In the genomic region with DNA sequence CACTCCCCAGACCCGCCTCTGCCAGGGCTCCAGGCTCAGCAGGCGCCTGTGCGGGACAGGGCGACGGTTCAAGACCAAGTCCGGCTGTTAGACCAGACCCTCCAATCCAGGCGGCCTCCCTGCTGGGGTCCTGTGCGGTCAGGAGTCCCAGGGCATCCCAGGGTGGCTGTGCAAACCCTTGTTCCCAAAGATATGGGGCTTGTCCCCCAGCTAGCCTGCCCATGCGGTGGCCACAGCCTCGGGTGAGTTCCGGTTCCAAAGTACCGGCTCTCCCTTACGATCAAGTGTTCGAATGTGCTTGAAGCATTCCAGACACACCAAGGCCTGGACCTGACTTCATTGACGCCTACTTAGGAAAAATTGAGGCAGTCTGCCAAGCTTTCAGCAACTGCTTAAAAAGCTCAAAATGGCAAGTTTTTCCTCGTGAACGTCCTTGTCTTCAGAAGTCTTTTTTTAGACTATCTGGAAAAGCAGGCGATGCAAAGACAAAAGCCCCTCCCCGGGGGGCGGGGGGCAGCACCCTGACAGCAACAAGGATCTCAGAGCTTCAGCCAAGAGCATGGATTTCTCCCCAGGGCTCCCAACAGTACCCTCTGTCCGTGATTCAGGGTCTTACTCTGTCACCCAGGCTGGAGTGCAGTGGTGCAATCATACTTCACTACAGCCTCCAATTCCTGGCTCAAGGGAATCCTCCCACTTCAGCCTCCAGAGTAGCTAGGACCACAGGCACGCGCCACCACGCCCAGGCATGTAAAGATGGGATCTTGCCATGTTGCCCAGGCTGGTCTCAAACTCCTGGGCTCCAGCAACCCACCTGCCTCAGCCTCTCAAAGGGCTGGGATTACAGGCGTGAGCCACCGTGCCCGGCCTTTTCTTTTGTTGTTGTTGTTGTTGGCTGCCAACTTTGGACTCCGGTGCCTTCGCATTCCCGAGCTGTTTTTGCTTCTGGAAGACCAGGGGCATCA, we compare ENCODE assay signal across 11 cellular contexts. TPM values are rescaled to one million over a fixed set of nuclear protein-coding genes. Genes with fewer than 3 reads are reported as not detected.
A peak's percentile ranks its signal among the peaks of the same experiment; 100 is the strongest.
DNase-seq lines count a peak whose midpoint lies in the region; ATAC-seq and TF ChIP-seq lines count a peak whose summit lies in the region.
"Had no signal": no experiment of that assay in that cellular context is flagged by ENCODE, and none has a peak within 500 bp of the region (broad histone marks: within the 10 kb centered on the region; RNA-seq: fewer than 3 reads in every experiment).

No MANE protein-coding gene starts in this region.

- peaks cover 30% of the 10 kb centered on the region for H3K36me3 ChIP-seq in NT2/D1 (ENCODE audit: insufficient read depth, insufficient read length, low read length)

- H3K9me3 Mint-ChIP-seq in natural killer cell treated with Interleukin-12 subunit alpha and Interleukin-12 subunit beta and Interleukin-15 and Interleukin-18, amount 100 ng/mL, for 72 hours, result no peaks in the 10 kb centered on the region

- no peak for ATAC-seq in natural killer cell treated with Interleukin-12 subunit alpha and Interleukin-12 subunit beta and Interleukin-15 and Interleukin-18, amount 100 ng/mL, for 72 hours
- ATAC-seq in GM18867 (IDR thresholded peaks at IDR 0.05; ENCODE audit: unreplicated experiment), result no peak

- peak overlapping the region; percentile 34 for H3K4me3 Mint-ChIP-seq in natural killer cell treated with Interleukin-12 subunit alpha and Interleukin-12 subunit beta and Interleukin-15 and Interleukin-18, amount 100 ng/mL, for 72 hours

- H3K27ac ChIP-seq in 22Rv1, result peak overlapping the region; percentile 90
- H3K27ac ChIP-seq in dorsolateral prefrontal cortex, result peak overlapping the region in 52 of 59 donors; percentile 21 to 99 (median 69)
- H3K27ac ChIP-seq: KMS-11, parathyroid adenoma had no signal

- H3K9ac ChIP-seq in NT2/D1 (ENCODE audit: insufficient read length, low read depth), result peak overlapping the region; percentile 10
- H3K9ac ChIP-seq: KMS-11, parathyroid adenoma had no signal

- H3K27me3 Mint-ChIP-seq in natural killer cell treated with Interleukin-12 subunit alpha and Interleukin-12 subunit beta and Interleukin-15 and Interleukin-18, amount 100 ng/mL, for 72 hours, result no peaks in the 10 kb centered on the region

- peak overlapping the region in 1 of 2 donors; percentile 48 for H3K27ac Mint-ChIP-seq in natural killer cell treated with Interleukin-12 subunit alpha and Interleukin-12 subunit beta and Interleukin-15 and Interleukin-18, amount 100 ng/mL, for 72 hours

- H3K9me3 ChIP-seq in NT2/D1 (ENCODE audit: insufficient read depth, low read length), result no peaks in the 10 kb centered on the region

- no peaks in the 10 kb centered on the region for H3K36me3 Mint-ChIP-seq in natural killer cell treated with Interleukin-12 subunit alpha and Interleukin-12 subunit beta and Interleukin-15 and Interleukin-18, amount 100 ng/mL, for 72 hours

- H3K4me1 Mint-ChIP-seq in natural killer cell treated with Interleukin-12 subunit alpha and Interleukin-12 subunit beta and Interleukin-15 and Interleukin-18, amount 100 ng/mL, for 72 hours (ENCODE audit: low read depth in 2 of 2), result peaks cover 0 to 8% of the 10 kb centered on the region in 2 donors

- H3K27me3 ChIP-seq in NT2/D1 (ENCODE audit: insufficient read depth, insufficient read length) (no peaks in the 10 kb centered on the region), dorsolateral prefrontal cortex (no peaks in the 10 kb centered on the region)

- intact Hi-C loops in dorsolateral prefrontal cortex (cut with DNase I), result loop anchor here (5.0 to 10.0 kb wide), 2 partner anchors 115 to 352 kb away; no protein-coding TSS in a partner anchor

- TF ChIP-seq CTCF in 22Rv1 (IDR thresholded peaks at IDR 0.05), result no peak
- TF ChIP-seq CTCF in dorsolateral prefrontal cortex (IDR thresholded peaks at IDR 0.05 in 54 of 56, conservative IDR thresholded peaks at IDR 0.05 in 2 of 56; ENCODE audit: low read depth in 1 of 56, partially characterized antibody in 56 of 56), result no peak

- H3K4me1 ChIP-seq in NT2/D1 (ENCODE audit: insufficient read depth, insufficient read length), result peaks cover 11% of the 10 kb centered on the region

- H3K4me3 ChIP-seq in NT2/D1 (ENCODE audit: insufficient read length, low read depth) (no peak overlapping the region), dorsolateral prefrontal cortex (peak overlapping the region in 2 of 59 donors; percentile 10 to 27)

- DNase-seq in NT2/D1 (ENCODE audit: low read depth, low spot score), result no peak
- DNase-seq in dorsolateral prefrontal cortex, result peak in 1 of 10 donors; percentile 44
- no peak for DNase-seq in natural killer cell treated with Interleukin-12 subunit alpha and Interleukin-12 subunit beta and Interleukin-15 and Interleukin-18, amount 100 ng/mL, for 72 hours (ENCODE audit: low spot score)
- DNase-seq in globus pallidus (ENCODE audit: low spot score), result no peak
- no peak for DNase-seq in HuH-7.5 (ENCODE audit: low spot score)
- no peak for DNase-seq in NCI-H1105 (lab: John Stamatoyannopoulos, UW)
- DNase-seq: cortex of kidney had no signal

RNA-seq across cellular contexts. Expression of gene FAAP20, which starts 2.3 kb away (rescaled TPM):
- total RNA-seq in dorsolateral prefrontal cortex, result 10 to 100 TPM; 21.8 to 56.4 (median 36.0) TPM
- 10 to 100 TPM; 43.4 to 61.8 TPM for total RNA-seq in natural killer cell treated with Interleukin-12 subunit alpha and Interleukin-12 subunit beta and Interleukin-15 and Interleukin-18, amount 100 ng/mL, for 72 hours

RNA-seq across cellular contexts. Expression of gene SKI, which starts 35.8 kb away (rescaled TPM):
- 100 to 1,000 TPM in 27 of 120 experiments, 10 to 100 TPM in 93; 65.3 to 147 (median 87.5) TPM for total RNA-seq in dorsolateral prefrontal cortex
- total RNA-seq in natural killer cell treated with Interleukin-12 subunit alpha and Interleukin-12 subunit beta and Interleukin-15 and Interleukin-18, amount 100 ng/mL, for 72 hours, result 10 to 100 TPM; 16.5 to 42.7 TPM
